Comparison of ENCODE assay signal across 15 cellular contexts in the genomic region with DNA sequence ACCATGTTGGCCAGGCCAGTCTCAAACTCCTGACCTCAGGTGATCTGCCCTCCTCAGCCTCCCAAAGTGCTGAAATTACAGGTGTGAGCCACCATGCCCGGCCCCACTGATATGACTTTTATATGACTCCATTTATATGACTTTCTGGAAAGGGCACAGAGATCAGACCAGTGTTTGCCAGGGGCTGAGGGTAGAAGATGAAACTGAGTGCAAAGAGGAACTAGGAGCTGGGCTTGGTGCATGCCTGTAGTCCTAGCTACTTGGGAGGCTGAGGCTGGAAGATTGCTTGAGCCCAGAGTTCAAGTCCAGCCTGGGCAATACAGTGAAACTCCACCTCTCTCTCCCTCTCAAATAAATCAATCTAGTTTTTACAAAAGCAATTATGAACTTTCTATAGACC. TPM values are rescaled to one million over a fixed set of nuclear protein-coding genes. Genes with fewer than 3 reads are reported as not detected.
DNase-seq lines count a peak whose midpoint lies in the region; ATAC-seq and TF ChIP-seq lines count a peak whose summit lies in the region.
"Had no signal": no experiment of that assay in that cellular context is flagged by ENCODE, and none has a peak within 500 bp of the region (broad histone marks: within the 10 kb centered on the region; RNA-seq: fewer than 3 reads in every experiment).

No MANE protein-coding gene starts in this region.

- peak overlapping the region; percentile 15 for H3K27ac Mint-ChIP-seq in activated naive CD4-positive, alpha-beta T cell treated with anti-CD3 and anti-CD28 coated beads, Interleukin-2, amount 50 U/mL, for 24 hours
- no peak overlapping the region for H3K27ac Mint-ChIP-seq in T-helper 17 cell
- no peak overlapping the region for H3K27ac Mint-ChIP-seq in stimulated activated naive B cell treated with anti-CD40 and anti-IgM and Interleukin-4, amounts not matched to agents 10 μg/mL and 1 μg/mL and 100 μg/mL, for 72 hours
- no peak overlapping the region for H3K27ac Mint-ChIP-seq in progenitor cell of endocrine pancreas

- H3K4me1 Mint-ChIP-seq in activated naive CD4-positive, alpha-beta T cell treated with anti-CD3 and anti-CD28 coated beads, Interleukin-2, amount 50 U/mL, for 24 hours: peaks cover 50% of the 10 kb centered on the region
- H3K4me1 Mint-ChIP-seq in T-helper 17 cell (peaks cover 39% of the 10 kb centered on the region), progenitor cell of endocrine pancreas (ENCODE audit: low read depth) (peaks cover 14% of the 10 kb centered on the region)
- peaks cover 31 to 55% of the 10 kb centered on the region in 2 donors for H3K4me1 Mint-ChIP-seq in stimulated activated naive B cell treated with anti-CD40 and anti-IgM and Interleukin-4, amounts not matched to agents 10 μg/mL and 1 μg/mL and 100 μg/mL, for 72 hours

- H3K4me3 Mint-ChIP-seq in activated naive CD4-positive, alpha-beta T cell treated with anti-CD3 and anti-CD28 coated beads, Interleukin-2, amount 50 U/mL, for 24 hours: no peak overlapping the region
- H3K4me3 Mint-ChIP-seq in T-helper 17 cell: no peak overlapping the region
- no peak overlapping the region for H3K4me3 Mint-ChIP-seq in stimulated activated naive B cell treated with anti-CD40 and anti-IgM and Interleukin-4, amounts not matched to agents 10 μg/mL and 1 μg/mL and 100 μg/mL, for 72 hours
- no peak overlapping the region for H3K4me3 Mint-ChIP-seq in progenitor cell of endocrine pancreas (ENCODE audit: low read depth)

- TF ChIP-seq CTCF in progenitor cell of endocrine pancreas (IDR thresholded peaks at IDR 0.05; ENCODE audit: unreplicated experiment): no peak

- DNase-seq in activated naive CD4-positive, alpha-beta T cell (lab: John Stamatoyannopoulos, UW): no peak
- no peak for DNase-seq in T-helper 17 cell
- DNase-seq in left colon: no peak
- no peak for DNase-seq in stimulated activated naive B cell treated with anti-CD40 and anti-IgM and Interleukin-4, amounts not matched to agents 10 μg/mL and 1 μg/mL and 100 μg/mL, for 72 hours
- DNase-seq in OCI-M1 (lab: John Stamatoyannopoulos, UW): no peak
- no peak for DNase-seq in progenitor cell of endocrine pancreas (ENCODE audit: low spot score, unreplicated experiment)
- DNase-seq: 8988T; AML-193; Calu3; CD4-positive, CD25-positive, alpha-beta regulatory T cell; DMS 273 treated with DMSO at 0.1 percent for 48 hours; GM23248 had no signal

- H3K36me3 Mint-ChIP-seq in activated naive CD4-positive, alpha-beta T cell treated with anti-CD3 and anti-CD28 coated beads, Interleukin-2, amount 50 U/mL, for 24 hours: peaks cover 2% of the 10 kb centered on the region
- H3K36me3 Mint-ChIP-seq in T-helper 17 cell (ENCODE audit: low read depth): peaks cover 1% of the 10 kb centered on the region
- H3K36me3 Mint-ChIP-seq in stimulated activated naive B cell treated with anti-CD40 and anti-IgM and Interleukin-4, amounts not matched to agents 10 μg/mL and 1 μg/mL and 100 μg/mL, for 72 hours: peaks cover 11 to 26% of the 10 kb centered on the region in 2 donors
- H3K36me3 Mint-ChIP-seq in progenitor cell of endocrine pancreas (ENCODE audit: insufficient read depth): peaks cover 10% of the 10 kb centered on the region

- intact Hi-C loops in left colon (cut with DNase I, micrococcal nuclease): no loop called here

- H3K9me3 Mint-ChIP-seq in activated naive CD4-positive, alpha-beta T cell treated with anti-CD3 and anti-CD28 coated beads, Interleukin-2, amount 50 U/mL, for 24 hours: no peaks in the 10 kb centered on the region
- H3K9me3 Mint-ChIP-seq in stimulated activated naive B cell treated with anti-CD40 and anti-IgM and Interleukin-4, amounts not matched to agents 10 μg/mL and 1 μg/mL and 100 μg/mL, for 72 hours: peaks cover 3% of the 10 kb centered on the region in 2 donors
- peaks cover 9% of the 10 kb centered on the region for H3K9me3 Mint-ChIP-seq in progenitor cell of endocrine pancreas (ENCODE audit: low read depth)
- H3K9me3 Mint-ChIP-seq: CD4-positive, CD25-positive, alpha-beta regulatory T cell had no signal

- ATAC-seq in T-helper 17 cell (peak; percentile 16), left colon (peak; percentile 59), HG02623 (IDR thresholded peaks at IDR 0.05; ENCODE audit: unreplicated experiment) (no peak)
- ATAC-seq in stimulated activated naive B cell treated with anti-CD40 and anti-IgM and Interleukin-4, amounts not matched to agents 10 μg/mL and 1 μg/mL and 100 μg/mL, for 72 hours (replicated peaks): peak; percentile 46 to 59
- ATAC-seq: HCT116 had no signal

- H3K27me3 Mint-ChIP-seq in activated naive CD4-positive, alpha-beta T cell treated with anti-CD3 and anti-CD28 coated beads, Interleukin-2, amount 50 U/mL, for 24 hours: no peaks in the 10 kb centered on the region
- H3K27me3 Mint-ChIP-seq in T-helper 17 cell (no peaks in the 10 kb centered on the region), progenitor cell of endocrine pancreas (no peaks in the 10 kb centered on the region)
- H3K27me3 Mint-ChIP-seq in stimulated activated naive B cell treated with anti-CD40 and anti-IgM and Interleukin-4, amounts not matched to agents 10 μg/mL and 1 μg/mL and 100 μg/mL, for 72 hours: no peaks in the 10 kb centered on the region
- H3K27me3 Mint-ChIP-seq: CD4-positive, CD25-positive, alpha-beta regulatory T cell had no signal

- H3K9me3 ChIP-seq in T-helper 17 cell (ENCODE audit: control insufficient read depth, low read length, poor library complexity, severe bottlenecking): no peaks in the 10 kb centered on the region

RNA-seq across cellular contexts. Expression of a gene that starts 7.5 kb away (rescaled TPM):
- total RNA-seq in T-helper 17 cell (10 to 100 TPM; 56.1 to 59.6 TPM), left colon (10 to 100 TPM; 26.5 to 26.7 TPM), progenitor cell of endocrine pancreas (60.5 and 64.9 TPM in 2 replicates)
